In the genomic region with DNA sequence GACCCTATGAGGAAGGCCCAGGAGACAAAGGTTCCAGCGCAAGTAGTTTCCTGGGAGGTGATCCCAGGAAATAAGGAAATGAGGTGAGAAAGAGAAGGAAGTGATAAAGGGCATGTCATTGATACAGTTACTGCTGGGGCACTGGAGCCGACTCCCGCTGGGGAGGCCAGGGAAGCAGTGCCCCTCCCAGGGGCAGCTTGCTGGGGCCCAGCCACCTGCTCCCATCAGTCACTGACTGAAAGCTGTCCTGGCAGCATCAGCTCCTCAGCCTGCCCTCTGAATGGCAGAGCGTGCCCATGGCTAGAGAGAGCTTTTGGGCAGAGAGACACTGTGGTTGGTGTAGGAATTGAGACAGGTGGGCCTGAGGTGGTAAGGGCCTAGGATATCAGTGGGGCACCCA, we compare ENCODE assay signal across 10 cellular contexts. TPM values are rescaled to one million over a fixed set of nuclear protein-coding genes. Genes with fewer than 3 reads are reported as not detected.
"Had no signal": no experiment of that assay in that cellular context is flagged by ENCODE, and none has a peak within 500 bp of the region (broad histone marks: within the 10 kb centered on the region; RNA-seq: fewer than 3 reads in every experiment).

No MANE protein-coding gene starts in this region.

RNA-seq across cellular contexts. Expression of a gene that starts 33.2 kb away (rescaled TPM):
- total RNA-seq: activated CD4-positive, alpha-beta memory T cell treated with anti-CD3 and anti-CD28 coated beads, Interleukin-2, amount 10 ng/mL, durations not matched to agents 7 days and 5 days; activated CD4-positive, alpha-beta T cell treated with anti-CD3 and anti-CD28 coated beads for 36 hours; activated CD4-positive, alpha-beta T cell treated with anti-CD3 and anti-CD28 coated beads, Interleukin-2, amount 10 ng/mL, durations not matched to agents 7 days and 5 days; activated CD8-positive, alpha-beta memory T cell treated with anti-CD3 and anti-CD28 coated beads, Interleukin-2, amount 10 ng/mL, durations not matched to agents 7 days and 5 days; activated CD8-positive, alpha-beta T cell treated with anti-CD3 and anti-CD28 coated beads, Interleukin-2, amount 10 ng/mL, durations not matched to agents 7 days and 5 days; activated naive CD4-positive, alpha-beta T cell treated with anti-CD3 and anti-CD28 coated beads, Interleukin-2, amount 50 U/mL, for 72 hours; activated naive CD8-positive, alpha-beta T cell treated with anti-CD3 and anti-CD28 coated beads for 36 hours; activated T-helper 2 cell treated with anti-CD3 and anti-CD28 coated beads, Interferon-gamma antibody, Interleukin-2, Interleukin-4, amounts not matched to agents 10 μg/mL and 5 μg/mL and 100 μg/mL, durations not matched to agents 14 hours and 24 hours and 36 hours; T-helper 1 cell treated with Interleukin-12 subunit alpha and Interleukin-12 subunit beta and Interleukin-4 antibody, amounts not matched to agents 30 ng/mL and 1 ng/mL, for 36 hours; T-helper 2 cell treated with Interferon-gamma antibody and Interleukin-4, amounts not matched to agents 100 ng/mL and 5 ng/mL, for 36 hours had no signal
